8 cellular contexts compared by ENCODE assay signal in genomic region chr22:43388420-43388851, GRCh38. TPM values are rescaled to one million over a fixed set of nuclear protein-coding genes. Genes with fewer than 3 reads are reported as not detected.
DNase-seq lines count a peak whose midpoint lies in the region; ATAC-seq, FAIRE-seq and TF ChIP-seq lines count a peak whose summit lies in the region.

No MANE protein-coding gene starts in this region.

- no peak for TF ChIP-seq POLR2A in H54 (IDR thresholded peaks at IDR 0.05; ENCODE audit: low read depth, low read length)

- no peak overlapping the region for H3K4me3 ChIP-seq in AG09309 (ENCODE audit: control insufficient read depth, low read depth, low read length)

- FAIRE-seq in H54 (lab: Jason Lieb, UNC): no peak

- TF ChIP-seq CTCF in AG09309 (IDR thresholded peaks at IDR 0.05; ENCODE audit: control insufficient read depth, insufficient read depth, low read depth, low read length, missing control alignments): peak; percentile 97

- ATAC-seq in HG02623 (IDR thresholded peaks at IDR 0.05; ENCODE audit: unreplicated experiment): no peak

- no peak for DNase-seq in AG09309 (ENCODE audit: low read depth)
- peak; percentile 66 for DNase-seq in H54 (ENCODE audit: insufficient read length, low spot score)
- peak; percentile 22 to 68 for DNase-seq in NCI-H526 (lab: John Stamatoyannopoulos, UW)
- DNase-seq in activated CD4-positive, alpha-beta T cell treated with anti-CD3 and anti-CD28 coated beads, Interleukin-2, amount 50 U/mL, for 24 hours (ENCODE audit: low read depth in 1 of 2, low spot score in 1 of 2): peak; percentile 55 to 59
- DNase-seq in dermis blood vessel endothelial cell: peak; percentile 82
- DNase-seq in lung microvascular endothelial cell (ENCODE audit: low read depth in 2 of 2): peak; percentile 71
- DNase-seq in stimulated activated CD8-positive, alpha-beta memory T cell treated with anti-CD3 and anti-CD28 coated beads, Interleukin-15, amount 100 ng/mL, for 1 hour (ENCODE audit: low read depth): peak; percentile 65

RNA-seq across cellular contexts. Expression of gene MPPED1, which starts 23.4 kb away (rescaled TPM):
- total RNA-seq in dermis blood vessel endothelial cell (not detected in 2 replicates), lung microvascular endothelial cell (under 0.01 TPM in 1 of 2 replicates, not detected in the other)

RNA-seq across cellular contexts. Expression of gene SCUBE1, which starts 45.3 kb away (rescaled TPM):
- total RNA-seq in dermis blood vessel endothelial cell (0.42 TPM in 1 of 2 replicates, not detected in the other), lung microvascular endothelial cell (0.20 and 0.65 TPM in 2 replicates)
